Comparison of ENCODE assay signal across 1 cellular context in the genomic region with DNA sequence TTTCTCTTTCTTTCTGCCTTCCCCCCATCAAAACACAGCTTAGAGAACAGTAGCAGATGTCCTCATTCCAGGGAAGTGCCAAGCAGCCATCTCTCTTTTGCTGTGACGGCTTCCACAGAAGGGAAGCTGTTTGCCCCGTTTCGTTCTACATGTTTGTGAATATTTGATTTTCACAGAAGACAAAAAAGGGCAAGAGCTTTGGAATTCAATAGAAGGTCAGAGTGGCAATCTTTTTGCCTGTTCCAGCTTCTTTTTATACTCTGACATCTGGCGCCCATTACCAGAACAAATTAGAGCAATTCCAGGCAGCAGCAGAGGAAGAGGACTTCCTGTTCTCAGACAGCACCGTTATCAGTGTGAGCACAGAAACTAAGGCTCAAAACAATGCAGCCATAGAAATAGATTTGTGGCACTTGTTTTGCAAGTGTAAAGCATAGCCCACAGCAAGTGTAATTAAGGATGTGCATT.
A peak's percentile ranks its signal among the peaks of the same experiment; 100 is the strongest.
TF ChIP-seq lines count a peak whose summit lies in the region.

No MANE protein-coding gene starts in this region.

TF ChIP-seq in GM23338, 12 proteins besides CTCF, POLR2A, EP300 and RAD21:
- TF ChIP-seq, protein P1, sequence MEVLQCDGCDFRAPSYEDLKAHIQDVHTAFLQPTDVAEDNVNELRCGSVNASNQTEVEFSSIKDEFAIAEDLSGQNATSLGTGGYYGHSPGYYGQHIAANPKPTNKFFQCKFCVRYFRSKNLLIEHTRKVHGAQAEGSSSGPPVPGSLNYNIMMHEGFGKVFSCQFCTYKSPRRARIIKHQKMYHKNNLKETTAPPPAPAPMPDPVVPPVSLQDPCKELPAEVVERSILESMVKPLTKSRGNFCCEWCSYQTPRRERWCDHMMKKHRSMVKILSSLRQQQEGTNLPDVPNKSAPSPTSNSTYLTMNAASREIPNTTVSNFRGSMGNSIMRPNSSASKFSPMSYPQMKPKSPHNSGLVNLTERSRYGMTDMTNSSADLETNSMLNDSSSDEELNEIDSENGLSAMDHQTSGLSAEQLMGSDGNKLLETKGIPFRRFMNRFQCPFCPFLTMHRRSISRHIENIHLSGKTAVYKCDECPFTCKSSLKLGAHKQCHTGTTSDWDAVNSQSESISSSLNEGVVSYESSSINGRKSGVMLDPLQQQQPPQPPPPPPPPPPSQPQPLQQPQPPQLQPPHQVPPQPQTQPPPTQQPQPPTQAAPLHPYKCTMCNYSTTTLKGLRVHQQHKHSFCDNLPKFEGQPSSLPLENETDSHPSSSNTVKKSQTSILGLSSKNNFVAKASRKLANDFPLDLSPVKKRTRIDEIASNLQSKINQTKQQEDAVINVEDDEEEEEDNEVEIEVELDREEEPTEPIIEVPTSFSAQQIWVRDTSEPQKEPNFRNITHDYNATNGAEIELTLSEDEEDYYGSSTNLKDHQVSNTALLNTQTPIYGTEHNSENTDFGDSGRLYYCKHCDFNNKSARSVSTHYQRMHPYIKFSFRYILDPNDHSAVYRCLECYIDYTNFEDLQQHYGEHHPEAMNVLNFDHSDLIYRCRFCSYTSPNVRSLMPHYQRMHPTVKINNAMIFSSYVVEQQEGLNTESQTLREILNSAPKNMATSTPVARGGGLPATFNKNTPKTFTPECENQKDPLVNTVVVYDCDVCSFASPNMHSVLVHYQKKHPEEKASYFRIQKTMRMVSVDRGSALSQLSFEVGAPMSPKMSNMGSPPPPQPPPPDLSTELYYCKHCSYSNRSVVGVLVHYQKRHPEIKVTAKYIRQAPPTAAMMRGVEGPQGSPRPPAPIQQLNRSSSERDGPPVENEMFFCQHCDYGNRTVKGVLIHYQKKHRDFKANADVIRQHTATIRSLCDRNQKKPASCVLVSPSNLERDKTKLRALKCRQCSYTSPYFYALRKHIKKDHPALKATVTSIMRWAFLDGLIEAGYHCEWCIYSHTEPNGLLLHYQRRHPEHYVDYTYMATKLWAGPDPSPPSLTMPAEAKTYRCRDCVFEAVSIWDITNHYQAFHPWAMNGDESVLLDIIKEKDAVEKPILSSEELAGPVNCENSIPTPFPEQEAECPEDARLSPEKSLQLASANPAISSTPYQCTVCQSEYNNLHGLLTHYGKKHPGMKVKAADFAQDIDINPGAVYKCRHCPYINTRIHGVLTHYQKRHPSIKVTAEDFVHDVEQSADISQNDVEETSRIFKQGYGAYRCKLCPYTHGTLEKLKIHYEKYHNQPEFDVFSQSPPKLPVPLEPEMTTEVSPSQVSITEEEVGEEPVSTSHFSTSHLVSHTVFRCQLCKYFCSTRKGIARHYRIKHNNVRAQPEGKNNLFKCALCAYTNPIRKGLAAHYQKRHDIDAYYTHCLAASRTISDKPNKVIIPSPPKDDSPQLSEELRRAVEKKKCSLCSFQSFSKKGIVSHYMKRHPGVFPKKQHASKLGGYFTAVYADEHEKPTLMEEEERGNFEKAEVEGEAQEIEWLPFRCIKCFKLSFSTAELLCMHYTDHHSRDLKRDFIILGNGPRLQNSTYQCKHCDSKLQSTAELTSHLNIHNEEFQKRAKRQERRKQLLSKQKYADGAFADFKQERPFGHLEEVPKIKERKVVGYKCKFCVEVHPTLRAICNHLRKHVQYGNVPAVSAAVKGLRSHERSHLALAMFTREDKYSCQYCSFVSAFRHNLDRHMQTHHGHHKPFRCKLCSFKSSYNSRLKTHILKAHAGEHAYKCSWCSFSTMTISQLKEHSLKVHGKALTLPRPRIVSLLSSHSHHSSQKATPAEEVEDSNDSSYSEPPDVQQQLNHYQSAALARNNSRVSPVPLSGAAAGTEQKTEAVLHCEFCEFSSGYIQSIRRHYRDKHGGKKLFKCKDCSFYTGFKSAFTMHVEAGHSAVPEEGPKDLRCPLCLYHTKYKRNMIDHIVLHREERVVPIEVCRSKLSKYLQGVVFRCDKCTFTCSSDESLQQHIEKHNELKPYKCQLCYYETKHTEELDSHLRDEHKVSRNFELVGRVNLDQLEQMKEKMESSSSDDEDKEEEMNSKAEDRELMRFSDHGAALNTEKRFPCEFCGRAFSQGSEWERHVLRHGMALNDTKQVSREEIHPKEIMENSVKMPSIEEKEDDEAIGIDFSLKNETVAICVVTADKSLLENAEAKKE (CRISPR knock-in tag; IDR thresholded peaks at IDR 0.05) = 0 out of 2 replicates have a peak, but pooled peaks have one; percentile 14
- TF ChIP-seq NANOG (IDR thresholded peaks at IDR 0.05; ENCODE audit: borderline replicate concordance) = no peak
TF ChIP-seq in GM23338: peak in this region for 1.
